13 cellular contexts compared by ENCODE assay signal in the genomic region with DNA sequence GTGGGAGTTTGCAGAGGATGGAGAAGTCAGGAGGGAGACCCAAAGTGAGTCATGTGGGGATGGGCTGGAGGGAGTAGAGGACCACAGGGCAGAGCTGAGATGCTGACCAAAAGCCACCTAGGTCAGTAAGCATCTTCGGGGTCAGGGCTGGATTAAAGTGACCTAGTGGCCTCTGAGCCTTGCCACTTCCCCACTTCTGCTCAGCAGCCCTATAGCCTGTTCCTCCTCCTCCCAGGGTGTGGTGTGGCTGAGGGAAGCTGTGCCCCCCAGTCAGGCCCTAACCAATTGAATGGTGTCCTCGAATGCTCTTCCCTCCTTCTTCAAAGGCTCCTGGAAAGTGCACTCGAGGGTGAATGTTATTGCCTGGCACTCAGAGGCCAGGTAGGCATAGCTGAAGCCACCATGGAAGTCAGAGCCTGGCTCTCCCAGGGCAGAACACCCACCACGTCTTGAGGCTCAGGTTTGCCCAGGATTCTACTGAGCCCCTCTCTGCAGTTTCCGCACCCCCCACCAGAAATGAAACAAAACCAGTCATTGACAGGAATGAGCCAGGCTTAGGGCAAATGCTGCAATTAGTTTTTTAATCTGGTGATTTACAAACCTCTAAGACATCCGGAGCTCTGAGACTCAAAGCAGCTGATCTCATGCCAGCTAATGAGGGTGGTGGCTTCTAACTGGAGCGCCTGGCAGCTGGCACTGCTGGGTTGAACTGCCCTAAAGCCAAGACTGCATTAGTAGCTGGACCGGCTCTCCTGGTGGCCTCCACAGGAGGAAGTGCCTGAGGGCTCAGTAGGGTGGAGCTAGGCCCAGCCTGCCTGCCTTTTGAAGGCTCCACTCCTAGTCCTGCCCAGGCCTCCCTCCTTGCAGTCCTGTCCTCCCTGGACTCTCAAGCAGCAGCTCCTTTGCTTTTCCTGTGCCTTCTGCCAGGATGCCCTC. TPM values are rescaled to one million over a fixed set of nuclear protein-coding genes. Genes with fewer than 3 reads are reported as not detected.
A peak's percentile ranks its signal among the peaks of the same experiment; 100 is the strongest.
DNase-seq lines count a peak whose midpoint lies in the region; ATAC-seq, FAIRE-seq and TF ChIP-seq lines count a peak whose summit lies in the region.
"Had no signal": no experiment of that assay in that cellular context is flagged by ENCODE, and none has a peak within 500 bp of the region (broad histone marks: within the 10 kb centered on the region; RNA-seq: fewer than 3 reads in every experiment).

No MANE protein-coding gene starts in this region.

- H3K79me2 ChIP-seq in endothelial cell of umbilical vein (ENCODE audit: control insufficient read depth, insufficient read depth, low read length): no peaks in the 10 kb centered on the region

- H3K36me3 ChIP-seq in endothelial cell of umbilical vein (ENCODE audit: control insufficient read depth in 2 of 2, extremely low read depth in 1 of 2, insufficient read depth in 2 of 2, low read length in 2 of 2): no peaks in the 10 kb centered on the region
- no peaks in the 10 kb centered on the region for H3K36me3 ChIP-seq in naive thymus-derived CD4-positive, alpha-beta T cell (ENCODE audit: control insufficient read depth in 2 of 3, insufficient read depth in 3 of 3, low read length in 3 of 3)
- H3K36me3 ChIP-seq: tibial nerve had no signal

- H3K9me3 Mint-ChIP-seq in naive thymus-derived CD4-positive, alpha-beta T cell: peaks cover 4 to 33% (median 20%) of the 10 kb centered on the region in 11 donors
- H3K9me3 Mint-ChIP-seq in activated naive CD8-positive, alpha-beta T cell treated with anti-CD3 and anti-CD28 coated beads for 36 hours: peaks cover 16% of the 10 kb centered on the region
- peaks cover 18% of the 10 kb centered on the region for H3K9me3 Mint-ChIP-seq in activated T-cell treated with anti-CD3 and anti-CD28 coated beads, Interleukin-2, amount 50 U/mL, for 4 hours

- dilution Hi-C loops in endothelial cell of umbilical vein (cut with MboI; ENCODE audit: extremely low pct_ligation_motif_present, low sequenced_read_pairs): no loop called here

- H3K9me1 ChIP-seq in endothelial cell of umbilical vein (replicated peaks; ENCODE audit: control insufficient read depth, extremely low read depth, insufficient read depth, low read length): no peaks in the 10 kb centered on the region

- POLR2A ChIA-PET in endothelial cell of umbilical vein (lab: Charles Lee): interaction anchor here (1.8 kb wide), 1 partner anchor 14 kb away, joined by 5 read pairs; no protein-coding TSS in a partner anchor
- POLR2A ChIA-PET in naive thymus-derived CD4-positive, alpha-beta T cell (lab: Charles Lee): no interaction called here

- H3K27me3 ChIP-seq in endothelial cell of umbilical vein (ENCODE audit: control insufficient read depth in 2 of 2, insufficient read depth in 2 of 2, low read length in 2 of 2): no peaks in the 10 kb centered on the region
- no peaks in the 10 kb centered on the region for H3K27me3 ChIP-seq in naive thymus-derived CD4-positive, alpha-beta T cell (ENCODE audit: control insufficient read depth in 2 of 2, insufficient read depth in 2 of 2, low read length in 2 of 2)
- H3K27me3 ChIP-seq: tibial nerve had no signal

- no peak for TF ChIP-seq CTCF in endothelial cell of umbilical vein (IDR thresholded peaks at IDR 0.05; ENCODE audit: extremely low read depth in 1 of 2, insufficient read depth in 1 of 2, low read depth in 1 of 2, low read length in 2 of 2)

- no TSS peak for BruUV-seq in endothelial cell of umbilical vein (replicated peaks; lab: Mats Ljungman, UMichigan)

- peak; percentile 58 for ATAC-seq in naive thymus-derived CD4-positive, alpha-beta T cell
- no peak for ATAC-seq in HG03571 (IDR thresholded peaks at IDR 0.05; ENCODE audit: unreplicated experiment)
- ATAC-seq in activated T-cell treated with anti-CD3 and anti-CD28 coated beads, Interleukin-2, amount 50 U/mL, for 4 hours: no peak

- no peaks in the 10 kb centered on the region for H3K9me3 ChIP-seq in endothelial cell of umbilical vein (replicated peaks; ENCODE audit: control insufficient read depth, insufficient read depth, low read length)
- H3K9me3 ChIP-seq in naive thymus-derived CD4-positive, alpha-beta T cell (ENCODE audit: control insufficient read depth in 2 of 3, low read length in 3 of 3): peaks cover 0 to 12% (median 0%) of the 10 kb centered on the region in 3 experiments

- no peak overlapping the region for H3K4me3 ChIP-seq in endothelial cell of umbilical vein (replicated peaks in 1 of 3; ENCODE audit: insufficient read depth in 1 of 3, low read depth in 1 of 3, low read length in 3 of 3)
- no peak overlapping the region for H3K4me3 ChIP-seq in naive thymus-derived CD4-positive, alpha-beta T cell (ENCODE audit: low read length)
- H3K4me3 ChIP-seq: tibial nerve had no signal

- H3K9ac ChIP-seq in endothelial cell of umbilical vein (replicated peaks; ENCODE audit: extremely low read depth, insufficient read depth, low read length): no peak overlapping the region

- H3K27ac ChIP-seq in endothelial cell of umbilical vein (ENCODE audit: insufficient read depth, low read depth, low read length): no peak overlapping the region
- no peak overlapping the region for H3K27ac ChIP-seq in naive thymus-derived CD4-positive, alpha-beta T cell (ENCODE audit: low read depth, low read length)
- H3K27ac ChIP-seq: tibial nerve had no signal

- FAIRE-seq in endothelial cell of umbilical vein (lab: Jason Lieb, UNC): peak; percentile 72

- CTCF ChIA-PET in endothelial cell of umbilical vein (lab: Charles Lee): interaction anchor here (1.5 to 1.6 kb wide), 4 partner anchors 10 to 229 kb away, joined by 5 to 8 read pairs (median 8); partner anchors contain the start of gene VIPR1
- CTCF ChIA-PET in naive thymus-derived CD4-positive, alpha-beta T cell (lab: Charles Lee): no interaction called here

- H3K4me1 Mint-ChIP-seq in naive thymus-derived CD4-positive, alpha-beta T cell: peaks cover 0 to 5% (median 0%) of the 10 kb centered on the region in 7 donors
- H3K4me1 Mint-ChIP-seq in activated naive CD8-positive, alpha-beta T cell treated with anti-CD3 and anti-CD28 coated beads for 36 hours: no peaks in the 10 kb centered on the region
- no peaks in the 10 kb centered on the region for H3K4me1 Mint-ChIP-seq in activated T-cell treated with anti-CD3 and anti-CD28 coated beads, Interleukin-2, amount 50 U/mL, for 4 hours (ENCODE audit: low read depth)

- peaks cover 13 to 33% (median 18%) of the 10 kb centered on the region in 5 donors for H3K27me3 Mint-ChIP-seq in naive thymus-derived CD4-positive, alpha-beta T cell
- H3K27me3 Mint-ChIP-seq in activated naive CD8-positive, alpha-beta T cell treated with anti-CD3 and anti-CD28 coated beads for 36 hours: peaks cover 1% of the 10 kb centered on the region
- peaks cover 16% of the 10 kb centered on the region for H3K27me3 Mint-ChIP-seq in activated T-cell treated with anti-CD3 and anti-CD28 coated beads, Interleukin-2, amount 50 U/mL, for 4 hours (ENCODE audit: low read depth)

- peak overlapping the region in 1 of 10 donors; percentile 27 for H3K4me3 Mint-ChIP-seq in naive thymus-derived CD4-positive, alpha-beta T cell
- H3K4me3 Mint-ChIP-seq in activated naive CD8-positive, alpha-beta T cell treated with anti-CD3 and anti-CD28 coated beads for 36 hours: no peak overlapping the region
- H3K4me3 Mint-ChIP-seq in activated T-cell treated with anti-CD3 and anti-CD28 coated beads, Interleukin-2, amount 50 U/mL, for 4 hours: no peak overlapping the region

- TF ChIP-seq POLR2A in endothelial cell of umbilical vein (IDR thresholded peaks at IDR 0.05; ENCODE audit: low read depth, low read length): no peak

- peak overlapping the region in 2 of 9 donors; percentile 6 to 57 for H3K27ac Mint-ChIP-seq in naive thymus-derived CD4-positive, alpha-beta T cell
- H3K27ac Mint-ChIP-seq in activated naive CD8-positive, alpha-beta T cell treated with anti-CD3 and anti-CD28 coated beads for 36 hours: no peak overlapping the region

- DNase-seq in COR-L47 (lab: John Stamatoyannopoulos, UW) (peak; percentile 7), NCI-H2029 treated with DMSO at 0.1 percent for 48 hours (lab: John Stamatoyannopoulos, UW) (peak; percentile 14), endothelial cell of umbilical vein (ENCODE audit: low read depth, low spot score) (peak; percentile 25)
- DNase-seq in naive thymus-derived CD4-positive, alpha-beta T cell: no peak
- no peak for DNase-seq in activated naive CD8-positive, alpha-beta T cell treated with anti-CD3 and anti-CD28 coated beads for 36 hours
- no peak for DNase-seq in activated T-cell treated with anti-CD3 and anti-CD28 coated beads, Interleukin-2, amount 50 U/mL, for 48 hours
- DNase-seq in activated T-cell treated with anti-CD3 and anti-CD28 coated beads, Interleukin-2, amount 50 U/mL, for 4 hours: no peak
- DNase-seq: activated CD8-positive, alpha-beta memory T cell treated with anti-CD3 and anti-CD28 coated beads, Interleukin-2, amount 50 U/mL, for 48 hours; GF-D8; IMR-90 had no signal

- H3K4me2 ChIP-seq in endothelial cell of umbilical vein (ENCODE audit: insufficient read depth, low read length): no peak overlapping the region

- H3K4me1 ChIP-seq in endothelial cell of umbilical vein (ENCODE audit: control insufficient read depth, extremely low read depth, insufficient read depth, low read length): peaks cover 32% of the 10 kb centered on the region
- no peaks in the 10 kb centered on the region for H3K4me1 ChIP-seq in naive thymus-derived CD4-positive, alpha-beta T cell (ENCODE audit: control insufficient read depth in 2 of 2, insufficient read depth in 2 of 2, low read length in 2 of 2)
- H3K4me1 ChIP-seq: tibial nerve had no signal

- peak overlapping the region; percentile 5 for H2AFZ ChIP-seq in endothelial cell of umbilical vein (ENCODE audit: low read depth, low read length)

- H4K20me1 ChIP-seq in endothelial cell of umbilical vein (replicated peaks; ENCODE audit: control insufficient read depth, extremely low read depth, insufficient read depth, low read length): no peaks in the 10 kb centered on the region

- peaks cover 0 to 20% (median 12%) of the 10 kb centered on the region in 5 donors for H3K36me3 Mint-ChIP-seq in naive thymus-derived CD4-positive, alpha-beta T cell
- peaks cover 2% of the 10 kb centered on the region for H3K36me3 Mint-ChIP-seq in activated naive CD8-positive, alpha-beta T cell treated with anti-CD3 and anti-CD28 coated beads for 36 hours
- peaks cover 4% of the 10 kb centered on the region for H3K36me3 Mint-ChIP-seq in activated T-cell treated with anti-CD3 and anti-CD28 coated beads, Interleukin-2, amount 50 U/mL, for 4 hours (ENCODE audit: insufficient read depth)

- intact Hi-C loops in endothelial cell of umbilical vein (cut with micrococcal nuclease): no loop called here
- intact Hi-C loops in naive thymus-derived CD4-positive, alpha-beta T cell (cut with micrococcal nuclease): no loop called here

RNA-seq across cellular contexts. Expression of gene VIPR1, which starts 25.9 kb away (rescaled TPM):
- total RNA-seq in endothelial cell of umbilical vein: 0.67 and 3.8 TPM in 2 replicates
- 4.7 and 5.2 TPM in 2 replicates for polyA plus RNA-seq in endothelial cell of umbilical vein
- polyA plus RNA-seq in endothelial cell of umbilical vein (2011; cell fraction: cytosol; rRNA removed): 1.6 and 2.3 TPM in 2 replicates
- 11.5 and 12.7 TPM in 2 replicates for polyA plus RNA-seq in endothelial cell of umbilical vein (2011; cell fraction: nucleus; rRNA removed)
- polyA plus RNA-seq in endothelial cell of umbilical vein (2012): 0.11 and 0.30 TPM in 2 replicates
- 5.8 and 6.5 TPM in 2 replicates for polyA minus RNA-seq in endothelial cell of umbilical vein
- polyA minus RNA-seq in endothelial cell of umbilical vein (2011; cell fraction: cytosol; rRNA and poly(A)+ RNA removed): not detected
- 4.2 and 5.0 TPM in 2 replicates for polyA minus RNA-seq in endothelial cell of umbilical vein (2011; cell fraction: nucleus; rRNA and poly(A)+ RNA removed)
- total RNA-seq in naive thymus-derived CD4-positive, alpha-beta T cell: 100 to 1,000 TPM in 2 of 5 experiments, 10 to 100 TPM in 2, 1 to 10 TPM in 1; 8.0 to 133 (median 70.5) TPM
- polyA plus RNA-seq in naive thymus-derived CD4-positive, alpha-beta T cell: 10 to 100 TPM; 30.5 to 44.8 TPM
- 1 to 10 TPM; 6.0 to 6.6 TPM for total RNA-seq in activated naive CD8-positive, alpha-beta T cell treated with anti-CD3 and anti-CD28 coated beads for 36 hours
- 1 to 10 TPM; 2.2 to 4.7 (median 4.6) TPM for total RNA-seq in activated T-cell treated with anti-CD3 and anti-CD28 coated beads, Interleukin-2, amount 50 U/mL, for 4 hours
- total RNA-seq: dermis microvascular lymphatic vessel endothelial cell, IMR-90 had no signal
- polyA plus RNA-seq: IMR-90 had no signal

Comparison
In these comparisons a context has a peak if more than half of its experiments do, and no peak if none do; other contexts are left out.
1. DNase-seq: peak in COR-L47 (single experiment), NCI-H2029 treated with DMSO at 0.1 percent for 48 hours (single experiment) and endothelial cell of umbilical vein (single experiment); none in naive thymus-derived CD4-positive, alpha-beta T cell (0 of 9), activated naive CD8-positive, alpha-beta T cell treated with anti-CD3 and anti-CD28 coated beads for 36 hours (single experiment), activated T-cell treated with anti-CD3 and anti-CD28 coated beads, Interleukin-2, amount 50 U/mL, for 48 hours (0 of 2) and activated T-cell treated with anti-CD3 and anti-CD28 coated beads, Interleukin-2, amount 50 U/mL, for 4 hours (single experiment).